In genomic region chr19:3190921-3191805, GRCh38 we compare ENCODE assay signal across 20 cellular contexts. TPM values are rescaled to one million over a fixed set of nuclear protein-coding genes. Genes with fewer than 3 reads are reported as not detected.
DNase-seq lines count a peak whose midpoint lies in the region; ATAC-seq and TF ChIP-seq lines count a peak whose summit lies in the region.
"Had no signal": no experiment of that assay in that cellular context is flagged by ENCODE, and none has a peak within 500 bp of the region (broad histone marks: within the 10 kb centered on the region; RNA-seq: fewer than 3 reads in every experiment).

No MANE protein-coding gene starts in this region.

- H2BK15ac ChIP-seq in neuronal stem cell (ENCODE audit: low read length): no peak overlapping the region

- H3K27me3 ChIP-seq in H7 (ENCODE audit: control insufficient read depth, insufficient read depth, low read length) (no peaks in the 10 kb centered on the region), neuronal stem cell (ENCODE audit: control insufficient read depth in 3 of 3, insufficient read depth in 3 of 3, low read depth in 1 of 3, low read length in 3 of 3) (no peaks in the 10 kb centered on the region), gastroesophageal sphincter (no peaks in the 10 kb centered on the region)
- H3K27me3 ChIP-seq: SJCRH30 had no signal

- no peak overlapping the region for H4K91ac ChIP-seq in neuronal stem cell (ENCODE audit: low read depth, low read length, poor library complexity)

- H3K36me3 ChIP-seq in H7 (replicated peaks; ENCODE audit: control insufficient read depth, insufficient read depth, low read length) (no peaks in the 10 kb centered on the region; the same call in none of the 2 replicates), neuronal stem cell (replicated peaks in 1 of 2; ENCODE audit: control insufficient read depth in 2 of 2, insufficient read depth in 2 of 2, low read length in 2 of 2) (peaks cover 10 to 34% of the 10 kb centered on the region in 2 donors), gastroesophageal sphincter (peaks cover 0 to 54% of the 10 kb centered on the region in 2 donors)

- H2BK5ac ChIP-seq in neuronal stem cell (ENCODE audit: low read length): no peak overlapping the region

- CTCF ChIA-PET in activated naive CD4-positive, alpha-beta T cell treated with anti-CD3 and anti-CD28 coated beads, Interleukin-2, amount 10 ng/mL, durations not matched to agents 7 days and 5 days (lab: Charles Lee): no interaction called here

- H2AK5ac ChIP-seq in neuronal stem cell (ENCODE audit: low read depth, low read length): no peak overlapping the region

- no peak for TF ChIP-seq EP300 in gastroesophageal sphincter (IDR thresholded peaks at IDR 0.05)

- H4K8ac ChIP-seq in neuronal stem cell (ENCODE audit: low read depth, low read length): no peak overlapping the region

- H3K36me3 Mint-ChIP-seq in activated naive CD4-positive, alpha-beta T cell treated with anti-CD3 and anti-CD28 coated beads, Interleukin-2, amount 10 ng/mL, durations not matched to agents 7 days and 5 days: peaks cover 26% of the 10 kb centered on the region
- H3K36me3 Mint-ChIP-seq in chondrocyte (ENCODE audit: low read depth): peaks cover 6% of the 10 kb centered on the region

- DNase-seq in activated naive CD4-positive, alpha-beta T cell treated with anti-CD3 and anti-CD28 coated beads, Interleukin-2, amount 10 ng/mL, durations not matched to agents 7 days and 5 days: no peak
- no peak for DNase-seq in activated naive CD4-positive, alpha-beta T cell (lab: John Stamatoyannopoulos, UW)
- peak; percentile 50 for DNase-seq in H7
- DNase-seq in chondrocyte (ENCODE audit: low spot score): peak; percentile 75
- no peak for DNase-seq in neuronal stem cell (ENCODE audit: low spot score)
- DNase-seq in stimulated activated CD4-positive, alpha-beta T cell treated with anti-CD3 and anti-CD28 coated beads, Interleukin-1b, Interleukin-23, amount 100 ng/mL, for 48 hours: no peak
- DNase-seq: CD8-positive, alpha-beta memory T cell; GF-D8; NCI-H1092; NCI-H2107; NCI-H345; NCI-H526 treated with DMSO at 0.1 percent for 48 hours; SJCRH30 had no signal

- H3K4me3 ChIP-seq in H7 (ENCODE audit: insufficient read depth, low read depth, low read length): no peak overlapping the region
- no peak overlapping the region for H3K4me3 ChIP-seq in neuronal stem cell (ENCODE audit: low read length in 2 of 2)
- no peak overlapping the region for H3K4me3 ChIP-seq in gastroesophageal sphincter
- H3K4me3 ChIP-seq: SJCRH30 had no signal

- ATAC-seq in GM19324 (IDR thresholded peaks at IDR 0.05; ENCODE audit: low FRiP score, unreplicated experiment): no peak
- no peak for ATAC-seq in gastroesophageal sphincter
- ATAC-seq: HCT116 had no signal

- no peak overlapping the region for H2BK12ac ChIP-seq in neuronal stem cell (ENCODE audit: low read length)

- H3K4me1 Mint-ChIP-seq in activated naive CD4-positive, alpha-beta T cell treated with anti-CD3 and anti-CD28 coated beads, Interleukin-2, amount 10 ng/mL, durations not matched to agents 7 days and 5 days: peaks cover 33% of the 10 kb centered on the region
- peaks cover 17% of the 10 kb centered on the region for H3K4me1 Mint-ChIP-seq in chondrocyte (ENCODE audit: low read depth)

- H3K4me1 ChIP-seq in neuronal stem cell (ENCODE audit: control insufficient read depth in 2 of 2, insufficient read depth in 1 of 2, low read depth in 1 of 2, low read length in 2 of 2): peaks cover 6 to 10% of the 10 kb centered on the region in 2 donors
- peaks cover 0 to 29% (median 18%) of the 10 kb centered on the region in 3 donors for H3K4me1 ChIP-seq in gastroesophageal sphincter
- H3K4me1 ChIP-seq: SJCRH30 had no signal

- H2AFZ ChIP-seq in neuronal stem cell (ENCODE audit: low read length): no peak overlapping the region

- H3K9me3 Mint-ChIP-seq in activated naive CD4-positive, alpha-beta T cell treated with anti-CD3 and anti-CD28 coated beads, Interleukin-2, amount 10 ng/mL, durations not matched to agents 7 days and 5 days: no peaks in the 10 kb centered on the region
- H3K9me3 Mint-ChIP-seq in chondrocyte (ENCODE audit: low read depth): no peaks in the 10 kb centered on the region
- H3K9me3 Mint-ChIP-seq: CD8-positive, alpha-beta memory T cell had no signal

- TF ChIP-seq POLR2A in gastroesophageal sphincter (IDR thresholded peaks at IDR 0.05): no peak

- no peak overlapping the region for H3K14ac ChIP-seq in neuronal stem cell (ENCODE audit: low read length)

- WGBS in neuronal stem cell (ENCODE audit: extremely low coverage in 2 of 2, insufficient read length in 2 of 2, insufficient replicate concordance in 1 of 2), 2 donors: no CpG with 5 or more reads among the region's 46 CpGs
- WGBS in gastroesophageal sphincter (ENCODE audit: low coverage in 1 of 2), 2 donors: 81 to 90% methylated on average over 8 to 17 of the region's 46 CpGs

- H3K79me1 ChIP-seq in neuronal stem cell (ENCODE audit: low read depth, low read length): peaks cover 45% of the 10 kb centered on the region

- no peak overlapping the region for H3K4me3 Mint-ChIP-seq in activated naive CD4-positive, alpha-beta T cell treated with anti-CD3 and anti-CD28 coated beads, Interleukin-2, amount 10 ng/mL, durations not matched to agents 7 days and 5 days
- H3K4me3 Mint-ChIP-seq in chondrocyte (ENCODE audit: unreplicated experiment): no peak overlapping the region
- H3K4me3 Mint-ChIP-seq: CD8-positive, alpha-beta memory T cell had no signal

- peak overlapping the region; percentile 13 for H3K18ac ChIP-seq in neuronal stem cell (ENCODE audit: low read length)

- H3K9me3 ChIP-seq in neuronal stem cell (replicated peaks in 1 of 2; ENCODE audit: control insufficient read depth in 2 of 2, insufficient read depth in 1 of 2, low read depth in 1 of 2, low read length in 2 of 2) (no peaks in the 10 kb centered on the region), gastroesophageal sphincter (no peaks in the 10 kb centered on the region)
- H3K9me3 ChIP-seq: SJCRH30 had no signal

- H3K4ac ChIP-seq in neuronal stem cell (ENCODE audit: low read length): no peak overlapping the region

- peak overlapping the region; percentile 70 for H3K9ac ChIP-seq in neuronal stem cell (ENCODE audit: low read depth, low read length, poor library complexity)

- no peak overlapping the region for H3K4me2 ChIP-seq in neuronal stem cell (ENCODE audit: insufficient read depth, low read length, poor library complexity, severe bottlenecking)

- no peak for TF ChIP-seq CTCF in chondrocyte (IDR thresholded peaks at IDR 0.05)
- TF ChIP-seq CTCF in gastroesophageal sphincter (IDR thresholded peaks at IDR 0.05): no peak

- H3K27ac Mint-ChIP-seq in activated naive CD4-positive, alpha-beta T cell treated with anti-CD3 and anti-CD28 coated beads, Interleukin-2, amount 10 ng/mL, durations not matched to agents 7 days and 5 days: peak overlapping the region; percentile 58
- H3K27ac Mint-ChIP-seq in chondrocyte (ENCODE audit: unreplicated experiment): no peak overlapping the region

- no peak overlapping the region for H3K27ac ChIP-seq in neuronal stem cell (replicated peaks; ENCODE audit: low read length)
- no peak overlapping the region for H3K27ac ChIP-seq in gastroesophageal sphincter
- H3K27ac ChIP-seq: SJCRH30 had no signal

- no peak overlapping the region for H2BK120ac ChIP-seq in neuronal stem cell (ENCODE audit: low read depth, low read length)

- H3K27me3 Mint-ChIP-seq in activated naive CD4-positive, alpha-beta T cell treated with anti-CD3 and anti-CD28 coated beads, Interleukin-2, amount 10 ng/mL, durations not matched to agents 7 days and 5 days: no peaks in the 10 kb centered on the region
- H3K27me3 Mint-ChIP-seq in chondrocyte (ENCODE audit: low read depth): no peaks in the 10 kb centered on the region
- H3K27me3 Mint-ChIP-seq: CD8-positive, alpha-beta memory T cell had no signal

- H3K23ac ChIP-seq in neuronal stem cell (ENCODE audit: low read depth, low read length, poor library complexity): no peak overlapping the region

RNA-seq across cellular contexts. Expression of gene NCLN, which starts 5.4 kb away (rescaled TPM):
- 68.2 and 82.8 TPM in 2 replicates for total RNA-seq in H7 (2014; rRNA removed; shearing (Covaris generic))
- 80.7 to 97.1 TPM (median 82.5 TPM) in 3 replicates for total RNA-seq in chondrocyte
- polyA plus RNA-seq in neuronal stem cell (2013, experiment 1 of 2): 20.8 TPM
- polyA plus RNA-seq in neuronal stem cell (2013, experiment 2 of 2): 20.9 TPM
- 10 to 100 TPM; 18.0 to 42.3 (median 29.2) TPM for total RNA-seq in gastroesophageal sphincter

RNA-seq across cellular contexts. Expression of gene S1PR4, which starts 12.6 kb away (rescaled TPM):
- not detected in 2 replicates for total RNA-seq in H7 (2014; rRNA removed; shearing (Covaris generic))
- total RNA-seq in chondrocyte (not detected in 3 replicates), gastroesophageal sphincter (1 to 10 TPM in 2 of 4 donors, under 1 TPM in 2; 0.20 to 1.9 (median 1.1) TPM)
- polyA plus RNA-seq in neuronal stem cell (2013, experiment 1 of 2): not detected
- not detected for polyA plus RNA-seq in neuronal stem cell (2013, experiment 2 of 2)
- total RNA-seq: A673, RPMI7951, SJCRH30 had no signal

RNA-seq across cellular contexts. Expression of gene CELF5, which starts 33.3 kb away (rescaled TPM):
- 1.4 and 2.5 TPM in 2 replicates for total RNA-seq in H7 (2014; rRNA removed; shearing (Covaris generic))
- total RNA-seq in chondrocyte (0.22 to 0.31 TPM in 2 of 3 replicates, not detected in the other), gastroesophageal sphincter (not detected)
- polyA plus RNA-seq in neuronal stem cell (2013, experiment 1 of 2): 16.6 TPM
- 17.4 TPM for polyA plus RNA-seq in neuronal stem cell (2013, experiment 2 of 2)
- total RNA-seq: HT1080, RPMI7951, SJCRH30 had no signal
- polyA plus RNA-seq: CD8-positive, alpha-beta memory T cell had no signal

RNA-seq across cellular contexts. Expression of gene GNA15, which starts 55.3 kb away (rescaled TPM):
- not detected in 2 replicates for total RNA-seq in H7 (2014; rRNA removed; shearing (Covaris generic))
- total RNA-seq in chondrocyte (not detected in 3 replicates), gastroesophageal sphincter (1 to 10 TPM; 1.2 to 9.3 (median 5.7) TPM)
- polyA plus RNA-seq in neuronal stem cell (2013, experiment 1 of 2): 0.01 TPM
- not detected for polyA plus RNA-seq in neuronal stem cell (2013, experiment 2 of 2)
- total RNA-seq: OCI-LY7 had no signal

Comparison
In these comparisons a context has a peak if more than half of its experiments do, and no peak if none do; other contexts are left out.
1. DNase-seq: peak in H7 (single experiment) and chondrocyte (single experiment); none in activated naive CD4-positive, alpha-beta T cell treated with anti-CD3 and anti-CD28 coated beads, Interleukin-2, amount 10 ng/mL, durations not matched to agents 7 days and 5 days (single experiment), activated naive CD4-positive, alpha-beta T cell (0 of 4), neuronal stem cell (single experiment) and stimulated activated CD4-positive, alpha-beta T cell treated with anti-CD3 and anti-CD28 coated beads, Interleukin-1b, Interleukin-23, amount 100 ng/mL, for 48 hours (single experiment).